In genomic region chr2:96638144-96639121, GRCh38 we compare ENCODE assay signal across 8 cellular contexts. TPM values are rescaled to one million over a fixed set of nuclear protein-coding genes. Genes with fewer than 3 reads are reported as not detected.
DNase-seq lines count a peak whose midpoint lies in the region; ATAC-seq and TF ChIP-seq lines count a peak whose summit lies in the region.

TSS of gene KANSL3 (minus strand) at chr2:96638312. CDS start at chr2:96637135, 1,177 bp downstream.

- no peak for TF ChIP-seq CTCF in astrocyte of the cerebellum (IDR thresholded peaks at IDR 0.05; ENCODE audit: low read depth, low read length, missing control alignments)

- peak within 1 kb of the TSS; percentile 78 for H3K4me3 ChIP-seq in astrocyte of the cerebellum (ENCODE audit: low read depth, low read length)

- ATAC-seq in GM18502 (IDR thresholded peaks at IDR 0.05; ENCODE audit: poor library complexity, unreplicated experiment) = peak; percentile 81
- ATAC-seq in HG02970 (IDR thresholded peaks at IDR 0.05; ENCODE audit: low FRiP score, unreplicated experiment) = peak; percentile 87
- ATAC-seq in GM18870 (IDR thresholded peaks at IDR 0.05; ENCODE audit: unreplicated experiment) = no peak

- DNase-seq in NCI-H2029 treated with DMSO at 0.1 percent for 48 hours (lab: John Stamatoyannopoulos, UW) = peak; percentile 73
- peak; percentile 84 for DNase-seq in T-helper 9 cell
- DNase-seq in astrocyte of the cerebellum (ENCODE audit: low read depth) = peak; percentile 87
- DNase-seq in hepatic stellate cell (ENCODE audit: low spot score) = peak; percentile 94
- peak; percentile 64 for DNase-seq in renal cortical epithelial cell (ENCODE audit: low read depth)

- in situ Hi-C loops in astrocyte of the cerebellum (cut with HindIII; ENCODE audit: low sequenced_read_pairs) = no loop called here

RNA-seq across cellular contexts. Expression of gene KANSL3, which starts in this region (rescaled TPM):
- 21.4 and 55.2 TPM in 2 replicates for total RNA-seq in renal cortical epithelial cell
